ENCODE assay signal across 15 cellular contexts in genomic region chr2:177646791-177647190, GRCh38.
DNase-seq lines count a peak whose midpoint lies in the region; TF ChIP-seq lines count a peak whose summit lies in the region.
"Had no signal": no experiment of that assay in that cellular context is flagged by ENCODE, and none has a peak within 500 bp of the region (broad histone marks: within the 10 kb centered on the region; RNA-seq: fewer than 3 reads in every experiment).

No MANE protein-coding gene starts in this region.

- peaks cover 12% of the 10 kb centered on the region for H3K9me3 ChIP-seq in endodermal cell (ENCODE audit: control insufficient read depth, low read length)
- H3K9me3 ChIP-seq in neural progenitor cell (ENCODE audit: low read depth): no peaks in the 10 kb centered on the region
- H3K9me3 ChIP-seq in tibial nerve: no peaks in the 10 kb centered on the region
- H3K9me3 ChIP-seq: Caco-2 had no signal

- H4K20me1 ChIP-seq in neural progenitor cell (ENCODE audit: low read depth): no peaks in the 10 kb centered on the region

- H3K36me3 ChIP-seq in endodermal cell (ENCODE audit: control insufficient read depth, insufficient read depth, low read length): no peaks in the 10 kb centered on the region
- H3K36me3 ChIP-seq in neural progenitor cell: no peaks in the 10 kb centered on the region
- no peaks in the 10 kb centered on the region for H3K36me3 ChIP-seq in tibial nerve

- peaks cover 14% of the 10 kb centered on the region for H3F3A ChIP-seq in neural progenitor cell (ENCODE audit: low read depth)

- TF ChIP-seq EP300 in tibial nerve (IDR thresholded peaks at IDR 0.05): no peak

- H3K27ac ChIP-seq in endodermal cell (ENCODE audit: low read depth, low read length) (peak overlapping the region; percentile 66), neural progenitor cell (no peak overlapping the region), tibial nerve (no peak overlapping the region)

- DNase-seq in NCI-H82 treated with DMSO at 0.1 percent for 48 hours (lab: John Stamatoyannopoulos, UW; ENCODE audit: unreplicated experiment) (peak; percentile 31), endodermal cell (no peak), neural progenitor cell (ENCODE audit: low spot score) (no peak), T1000 (lab: John Stamatoyannopoulos, UW) (no peak), tibial nerve (ENCODE audit: low spot score in 2 of 2) (no peak), T-helper 9 cell (no peak)
- DNase-seq: C1 segment of cervical spinal cord; Caco-2; CD4-positive, alpha-beta memory T cell; DMS79; EL; GDM1; H9 had no signal

- H3K4me1 Mint-ChIP-seq in endodermal cell: peaks cover 4% of the 10 kb centered on the region
- H3K4me1 Mint-ChIP-seq in neural progenitor cell: peaks cover 9% of the 10 kb centered on the region
- H3K4me1 Mint-ChIP-seq: CD4-positive, alpha-beta memory T cell had no signal

- no peak overlapping the region for H3K27ac Mint-ChIP-seq in endodermal cell
- no peak overlapping the region for H3K27ac Mint-ChIP-seq in neural progenitor cell
- H3K27ac Mint-ChIP-seq: CD4-positive, alpha-beta memory T cell; GM23338; H9 had no signal

- H3K4me1 ChIP-seq in endodermal cell (ENCODE audit: control insufficient read depth, insufficient read depth, low read length) (no peaks in the 10 kb centered on the region), neural progenitor cell (peaks cover 18% of the 10 kb centered on the region), tibial nerve (no peaks in the 10 kb centered on the region)

- no peak for TF ChIP-seq POLR2A in tibial nerve (IDR thresholded peaks at IDR 0.05)

- 90% methylated on average over 1 of the region's 1 CpG; no CpG with 5 or more reads in 1 of the 2 experiments for WGBS in endodermal cell (ENCODE audit: insufficient coverage in 1 of 2, insufficient read length in 1 of 2), 2 experiments
- 41 to 46% methylated on average over 1 of the region's 1 CpG for WGBS in tibial nerve, 2 donors

- H2AFZ ChIP-seq in neural progenitor cell (replicated peaks): peak overlapping the region; percentile 26
- H2AFZ ChIP-seq: GM23338 had no signal

- H3K36me3 Mint-ChIP-seq in endodermal cell (ENCODE audit: low read depth) (no peaks in the 10 kb centered on the region), neural progenitor cell (peaks cover 1% of the 10 kb centered on the region)
- H3K36me3 Mint-ChIP-seq: CD4-positive, alpha-beta memory T cell had no signal

- H3K27me3 Mint-ChIP-seq in endodermal cell (ENCODE audit: insufficient read depth): peaks cover 8% of the 10 kb centered on the region
- peaks cover 5% of the 10 kb centered on the region for H3K27me3 Mint-ChIP-seq in neural progenitor cell (ENCODE audit: insufficient read depth, low read depth)

- H3K4me3 ChIP-seq in endodermal cell (ENCODE audit: low read length): no peak overlapping the region
- H3K4me3 ChIP-seq in neural progenitor cell: no peak overlapping the region
- H3K4me3 ChIP-seq in tibial nerve: no peak overlapping the region
- H3K4me3 ChIP-seq: GM12878, GM23338 had no signal

- H3K4me2 ChIP-seq in neural progenitor cell: no peak overlapping the region
- H3K4me2 ChIP-seq: GM23338 had no signal

- H3K4me3 Mint-ChIP-seq in endodermal cell: no peak overlapping the region
- H3K4me3 Mint-ChIP-seq in neural progenitor cell: no peak overlapping the region
- H3K4me3 Mint-ChIP-seq: CD4-positive, alpha-beta memory T cell; GM23338; H9 had no signal

- TF ChIP-seq CTCF in endodermal cell (conservative IDR thresholded peaks at IDR 0.05) (no peak), neural progenitor cell (IDR thresholded peaks at IDR 0.05) (no peak), tibial nerve (IDR thresholded peaks at IDR 0.05) (no peak)

- H3K9ac ChIP-seq in endodermal cell (ENCODE audit: extremely low read depth, low read length, poor library complexity, severe bottlenecking) (no peak overlapping the region), neural progenitor cell (no peak overlapping the region)

- H3K9me3 Mint-ChIP-seq in endodermal cell (peaks cover 25% of the 10 kb centered on the region), neural progenitor cell (peaks cover 10% of the 10 kb centered on the region)

- peaks cover 19% of the 10 kb centered on the region for H3K27me3 ChIP-seq in endodermal cell (ENCODE audit: control insufficient read depth, insufficient read depth, low read length, poor library complexity, severe bottlenecking)
- H3K27me3 ChIP-seq in neural progenitor cell: no peaks in the 10 kb centered on the region
- no peaks in the 10 kb centered on the region for H3K27me3 ChIP-seq in tibial nerve

- no peaks in the 10 kb centered on the region for H3K79me2 ChIP-seq in neural progenitor cell (ENCODE audit: low read depth)
